In genomic region chr2:48414980-48415764, GRCh38 we compare ENCODE assay signal across 8 cellular contexts. TPM values are rescaled to one million over a fixed set of nuclear protein-coding genes. Genes with fewer than 3 reads are reported as not detected.
A peak's percentile ranks its signal among the peaks of the same experiment; 100 is the strongest.
DNase-seq lines count a peak whose midpoint lies in the region; ATAC-seq, FAIRE-seq and TF ChIP-seq lines count a peak whose summit lies in the region.

No MANE protein-coding gene starts in this region.

- H3K27ac ChIP-seq in small intestine (ENCODE audit: low read depth in 1 of 2, low read length in 1 of 2): peak overlapping the region; percentile 36 to 56

- TF ChIP-seq CTCF in glutamatergic neuron (IDR thresholded peaks at IDR 0.05; ENCODE audit: partially characterized antibody, unreplicated experiment): no peak

- no peaks in the 10 kb centered on the region for H3K27me3 ChIP-seq in small intestine (ENCODE audit: control insufficient read depth in 2 of 2, insufficient read depth in 2 of 2, low read length in 2 of 2)

- peaks cover 4% of the 10 kb centered on the region for H3K9me3 Mint-ChIP-seq in glutamatergic neuron (ENCODE audit: unreplicated experiment)

- peaks cover 30% of the 10 kb centered on the region for H3K4me1 Mint-ChIP-seq in glutamatergic neuron (ENCODE audit: low read depth, unreplicated experiment)

- H3K9me3 ChIP-seq in small intestine (ENCODE audit: control insufficient read depth, low read depth): no peaks in the 10 kb centered on the region

- no peak for ATAC-seq in GM18505 (IDR thresholded peaks at IDR 0.05; ENCODE audit: unreplicated experiment)

- no peak overlapping the region for H3K4me3 Mint-ChIP-seq in glutamatergic neuron (ENCODE audit: unreplicated experiment)

- FAIRE-seq in small intestine (lab: Jason Lieb, UNC): no peak

- no peaks in the 10 kb centered on the region for H3K36me3 ChIP-seq in small intestine (ENCODE audit: control insufficient read depth in 2 of 2, insufficient read depth in 2 of 2, low read length in 2 of 2)

- peak; percentile 51 for DNase-seq in DMS53 (lab: John Stamatoyannopoulos, UW)
- no peak for DNase-seq in DMS53 treated with DMSO at 0.1 percent for 48 hours (lab: John Stamatoyannopoulos, UW; ENCODE audit: unreplicated experiment)
- DNase-seq in SKM-1 (lab: John Stamatoyannopoulos, UW; ENCODE audit: unreplicated experiment): peak; percentile 10
- peak; percentile 40 for DNase-seq in glutamatergic neuron
- DNase-seq in small intestine: peak; percentile 76
- no peak for DNase-seq in cortex of kidney (lab: John Stamatoyannopoulos, UW)
- no peak for DNase-seq in KG1 (lab: John Stamatoyannopoulos, UW)

- peak overlapping the region; percentile 60 for H3K27ac Mint-ChIP-seq in glutamatergic neuron (ENCODE audit: unreplicated experiment)

- H3K4me3 ChIP-seq in small intestine (ENCODE audit: low read depth in 1 of 2, low read length in 2 of 2): no peak overlapping the region

- no peak for TF ChIP-seq POLR2A in GM18505 (IDR thresholded peaks at IDR 0.05; ENCODE audit: borderline replicate concordance, extremely low read depth, insufficient read depth, insufficient read length)

- H3K36me3 Mint-ChIP-seq in glutamatergic neuron (ENCODE audit: unreplicated experiment): no peaks in the 10 kb centered on the region

- H3K27me3 Mint-ChIP-seq in glutamatergic neuron (ENCODE audit: unreplicated experiment): peaks cover 2% of the 10 kb centered on the region

- 25 to 36% (median 27%) methylated on average over 11 of the region's 11 CpGs for WGBS in small intestine, 3 donors

- peaks cover 5% of the 10 kb centered on the region in 2 donors for H3K4me1 ChIP-seq in small intestine (ENCODE audit: control insufficient read depth in 2 of 2, insufficient read depth in 1 of 2, low read depth in 1 of 2, low read length in 1 of 2)

RNA-seq across cellular contexts. Expression of gene PPP1R21, which starts 25.4 kb away (rescaled TPM):
- total RNA-seq in glutamatergic neuron (ENCODE audit: unreplicated experiment): 55.3 TPM
- polyA plus RNA-seq in small intestine: 10 to 100 TPM; 16.3 to 34.9 (median 20.8) TPM

Comparison
In these comparisons a context has a peak if more than half of its experiments do, and no peak if none do; other contexts are left out.
1. DNase-seq: peak in DMS53 (single experiment), SKM-1 (single experiment), glutamatergic neuron (single experiment) and small intestine (single experiment); none in DMS53 treated with DMSO at 0.1 percent for 48 hours (single experiment), cortex of kidney (single experiment) and KG1 (single experiment).